In genomic region chr19:39126312-39126561, GRCh38 we compare ENCODE assay signal across 8 cellular contexts. TPM values are rescaled to one million over a fixed set of nuclear protein-coding genes. Genes with fewer than 3 reads are reported as not detected.
DNase-seq lines count a peak whose midpoint lies in the region; ATAC-seq and TF ChIP-seq lines count a peak whose summit lies in the region.

No MANE protein-coding gene starts in this region.

- no peaks in the 10 kb centered on the region for H3K9me3 Mint-ChIP-seq in central memory CD8-positive, alpha-beta T cell

- whole genome bisulfite sequencing in HUES64: 5% methylated on average over 4 of the region's 8 CpGs

- no peaks in the 10 kb centered on the region for H3K27me3 ChIP-seq in HUES64 (ENCODE audit: insufficient read depth, low read length)
- H3K27me3 ChIP-seq in mucosa of stomach (ENCODE audit: control insufficient read depth, insufficient read depth, low read length): no peaks in the 10 kb centered on the region

- TF ChIP-seq CTCF in 22Rv1 (IDR thresholded peaks at IDR 0.05): no peak

- peak overlapping the region; percentile 94 for H3K27ac Mint-ChIP-seq in central memory CD8-positive, alpha-beta T cell (ENCODE audit: low read depth)

- H3K4me3 Mint-ChIP-seq in central memory CD8-positive, alpha-beta T cell: peak overlapping the region; percentile 89

- H3K9me3 ChIP-seq in HUES64 (ENCODE audit: insufficient read depth, low read depth, low read length) (no peaks in the 10 kb centered on the region), mucosa of stomach (ENCODE audit: control insufficient read depth, low read length) (no peaks in the 10 kb centered on the region)

- H3K36me3 ChIP-seq in HUES64 (ENCODE audit: insufficient read depth, low read length) (no peaks in the 10 kb centered on the region), mucosa of stomach (ENCODE audit: control insufficient read depth, insufficient read depth, low read length) (no peaks in the 10 kb centered on the region)

- peaks cover 22% of the 10 kb centered on the region for H3K36me3 Mint-ChIP-seq in central memory CD8-positive, alpha-beta T cell (ENCODE audit: insufficient read depth)

- ATAC-seq in central memory CD8-positive, alpha-beta T cell (replicated peaks; ENCODE audit: extremely low read depth, poor library complexity, severe bottlenecking): no peak
- no peak for ATAC-seq in GM21447 (IDR thresholded peaks at IDR 0.05; ENCODE audit: unreplicated experiment)

- H3K4me3 ChIP-seq in HUES64 (ENCODE audit: low read length): peak overlapping the region; percentile 83
- H3K4me3 ChIP-seq in mucosa of stomach (ENCODE audit: low read length): no peak overlapping the region

- H3K27me3 Mint-ChIP-seq in central memory CD8-positive, alpha-beta T cell: peaks cover under 1% of the 10 kb centered on the region

- peak overlapping the region; percentile 97 for H3K27ac ChIP-seq in 22Rv1
- H3K27ac ChIP-seq in HUES64 (ENCODE audit: low read depth, low read length): no peak overlapping the region

- H3K9ac ChIP-seq in HUES64 (ENCODE audit: low read depth, low read length) (no peak overlapping the region; the same call in 1 of the 2 replicates), mucosa of stomach (ENCODE audit: low read length) (peak overlapping the region; percentile 82)

- DNase-seq in central memory CD8-positive, alpha-beta T cell (ENCODE audit: low spot score in 2 of 2): no peak
- DNase-seq in NCI-H2107 (lab: John Stamatoyannopoulos, UW) (no peak), UCSD-AML1 (lab: John Stamatoyannopoulos, UW; ENCODE audit: unreplicated experiment) (no peak)
- no peak for DNase-seq in stimulated activated CD4-positive, alpha-beta T cell treated with anti-CD3 and anti-CD28 coated beads, Interleukin-2, amount 100 ng/mL, for 24 hours

- H3K4me1 ChIP-seq in HUES64 (ENCODE audit: insufficient read depth, low read length) (0 out of 2 replicates have a peak, but pooled peaks cover 8% of the 10 kb centered on the region), mucosa of stomach (ENCODE audit: control insufficient read depth, insufficient read depth, low read length) (peaks cover 46% of the 10 kb centered on the region)

- H3K4me1 Mint-ChIP-seq in central memory CD8-positive, alpha-beta T cell: peaks cover 54% of the 10 kb centered on the region

RNA-seq across cellular contexts. Expression of gene PAK4, which starts 0.7 kb away (rescaled TPM):
- polyA plus RNA-seq in HUES64 (2013, experiment 1 of 2): 42.4 TPM
- polyA plus RNA-seq in HUES64 (2013, experiment 2 of 2): 46.3 TPM

RNA-seq across cellular contexts. Expression of gene ACP7, which starts 42.1 kb away (rescaled TPM):
- 0.10 TPM for polyA plus RNA-seq in HUES64 (2013, experiment 1 of 2)
- polyA plus RNA-seq in HUES64 (2013, experiment 2 of 2): 0.19 TPM
